In the genomic region with DNA sequence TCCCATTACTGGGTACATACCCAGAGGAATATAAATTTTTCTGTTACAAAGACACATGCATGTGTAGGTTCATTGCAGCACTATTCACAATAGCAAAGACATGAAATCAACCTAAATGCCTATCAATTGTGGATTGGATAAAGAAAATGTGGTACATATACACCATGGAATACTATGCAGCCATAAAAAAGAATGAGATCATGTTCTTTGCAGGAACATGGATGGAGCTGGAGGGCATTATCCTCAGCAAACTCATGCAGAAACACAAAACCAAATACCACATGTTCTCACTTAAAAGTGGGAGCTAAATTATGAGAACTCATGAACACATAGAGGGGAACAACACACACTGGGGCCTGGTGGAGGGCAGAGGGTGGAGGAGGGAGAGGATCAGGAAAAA, we compare ENCODE assay signal across 2 cellular contexts.
TF ChIP-seq lines count a peak whose summit lies in the region.

No MANE protein-coding gene starts in this region.

TF ChIP-seq in HEK293, 187 proteins besides CTCF, POLR2A, EP300 and RAD21:
- TF ChIP-seq ZNF146 (tag by site-specific recombination; IDR thresholded peaks at IDR 0.05): peak; percentile 89

TF ChIP-seq in H1, 55 proteins besides CTCF, POLR2A, EP300 and RAD21:
- TF ChIP-seq KDM1A (IDR thresholded peaks at IDR 0.05; ENCODE audit: borderline replicate concordance, low read length): 0 out of 2 replicates have a peak, but pooled peaks have one; percentile 21
